ENCODE assay signal across 8 cellular contexts in genomic region chr1:2412395-2412772, GRCh38.
DNase-seq lines count a peak whose midpoint lies in the region; ATAC-seq lines count a peak whose summit lies in the region.

PEX10 (minus strand) TSS chr1:2412564; CDS start chr1:2412502, 62 bp downstream.

- DNase-seq in DMS 273 (lab: John Stamatoyannopoulos, UW; ENCODE audit: unreplicated experiment) (peak; percentile 99), HuH-7.5 (ENCODE audit: low spot score) (peak; percentile 90), OCI-M1 (lab: John Stamatoyannopoulos, UW) (peak; percentile 97), activated T-cell treated with anti-CD3 and anti-CD28 coated beads for 24 hours (ENCODE audit: low read depth) (peak; percentile 99), epidermal melanocyte (ENCODE audit: insufficient read length, low spot score) (peak; percentile 91), middle frontal gyrus (ENCODE audit: extremely low spot score, low spot score) (peak; percentile 88)
- DNase-seq in stimulated activated CD8-positive, alpha-beta memory T cell treated with anti-CD3 and anti-CD28 coated beads, Interleukin-2, amount 100 ng/mL, for 1 hour (ENCODE audit: low read depth in 2 of 2): peak; percentile 98 to 99

- ATAC-seq in GM21528 (IDR thresholded peaks at IDR 0.05; ENCODE audit: low FRiP score, unreplicated experiment): peak; percentile 73

Comparison
In these comparisons a context has a peak if more than half of its experiments do, and no peak if none do; other contexts are left out.
1. Peak in every context shown above with its lines: DNase-seq and ATAC-seq.